Comparison of ENCODE assay signal across 1 cellular context in the genomic region with DNA sequence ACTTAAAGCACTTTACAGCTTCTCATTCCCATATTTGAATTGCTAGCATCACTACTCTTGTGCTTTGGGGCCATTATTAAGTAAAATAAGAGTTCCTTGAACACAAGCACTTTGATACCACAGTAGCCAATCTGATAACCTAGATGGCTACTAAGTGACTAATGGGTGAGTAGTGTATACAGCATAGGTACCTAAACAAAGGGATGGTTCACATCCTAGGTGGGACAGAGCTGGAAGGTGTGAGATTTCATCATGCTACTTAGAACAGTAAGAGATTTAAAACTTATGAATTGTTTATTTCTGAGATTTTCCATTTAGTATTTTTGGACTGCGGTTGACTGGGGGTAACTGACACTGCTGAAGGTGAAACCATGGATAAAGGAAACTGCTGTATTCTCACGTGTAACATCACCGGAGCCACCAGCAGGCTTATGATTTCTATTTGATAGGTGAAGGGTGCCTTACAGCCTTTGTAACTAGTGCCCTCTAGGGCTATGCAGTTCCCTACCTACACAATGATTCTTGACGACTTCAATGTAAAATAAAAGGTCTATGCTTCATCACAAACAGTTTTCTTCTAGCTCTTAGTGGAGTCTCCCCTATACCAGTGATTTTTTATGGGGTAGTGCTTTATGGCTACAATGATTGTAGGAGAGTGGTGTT.
TF ChIP-seq lines count a peak whose summit lies in the region.

No MANE protein-coding gene starts in this region.

TF ChIP-seq in IMR-90, 13 proteins besides CTCF, POLR2A, EP300 and RAD21:
- no peak for TF ChIP-seq CEBPB (IDR thresholded peaks at IDR 0.05; ENCODE audit: low read depth, low read length)
- TF ChIP-seq RFX5 (IDR thresholded peaks at IDR 0.05; ENCODE audit: low read depth, low read length) = no peak
- TF ChIP-seq CHD1 (IDR thresholded peaks at IDR 0.05; ENCODE audit: low read depth, low read length) = no peak
- TF ChIP-seq RCOR1 (IDR thresholded peaks at IDR 0.05; ENCODE audit: insufficient replicate concordance, low read length) = no peak
- TF ChIP-seq MAZ (IDR thresholded peaks at IDR 0.05; ENCODE audit: borderline replicate concordance, low read depth, low read length) = no peak
- TF ChIP-seq, protein P1, sequence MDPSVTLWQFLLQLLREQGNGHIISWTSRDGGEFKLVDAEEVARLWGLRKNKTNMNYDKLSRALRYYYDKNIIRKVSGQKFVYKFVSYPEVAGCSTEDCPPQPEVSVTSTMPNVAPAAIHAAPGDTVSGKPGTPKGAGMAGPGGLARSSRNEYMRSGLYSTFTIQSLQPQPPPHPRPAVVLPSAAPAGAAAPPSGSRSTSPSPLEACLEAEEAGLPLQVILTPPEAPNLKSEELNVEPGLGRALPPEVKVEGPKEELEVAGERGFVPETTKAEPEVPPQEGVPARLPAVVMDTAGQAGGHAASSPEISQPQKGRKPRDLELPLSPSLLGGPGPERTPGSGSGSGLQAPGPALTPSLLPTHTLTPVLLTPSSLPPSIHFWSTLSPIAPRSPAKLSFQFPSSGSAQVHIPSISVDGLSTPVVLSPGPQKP (IDR thresholded peaks at IDR 0.05; ENCODE audit: borderline replicate concordance, low read depth, low read length) = no peak
- TF ChIP-seq MAFK (IDR thresholded peaks at IDR 0.05; ENCODE audit: low read depth, low read length) = no peak
- TF ChIP-seq BHLHE40 (IDR thresholded peaks at IDR 0.05; ENCODE audit: low read depth, low read length) = no peak
- no peak for TF ChIP-seq USF2 (IDR thresholded peaks at IDR 0.05; ENCODE audit: low read depth, low read length)
- no peak for TF ChIP-seq SMC3 (IDR thresholded peaks at IDR 0.05; ENCODE audit: low read depth, low read length)
- no peak for TF ChIP-seq MXI1 (IDR thresholded peaks at IDR 0.05; ENCODE audit: borderline replicate concordance, low read depth, low read length)
- no peak for TF ChIP-seq FOS (IDR thresholded peaks at IDR 0.05; ENCODE audit: low read depth, low read length)
- no peak for TF ChIP-seq NFE2L2 (IDR thresholded peaks at IDR 0.05; ENCODE audit: low read depth, low read length)
